20 cellular contexts compared by ENCODE assay signal in the genomic region with DNA sequence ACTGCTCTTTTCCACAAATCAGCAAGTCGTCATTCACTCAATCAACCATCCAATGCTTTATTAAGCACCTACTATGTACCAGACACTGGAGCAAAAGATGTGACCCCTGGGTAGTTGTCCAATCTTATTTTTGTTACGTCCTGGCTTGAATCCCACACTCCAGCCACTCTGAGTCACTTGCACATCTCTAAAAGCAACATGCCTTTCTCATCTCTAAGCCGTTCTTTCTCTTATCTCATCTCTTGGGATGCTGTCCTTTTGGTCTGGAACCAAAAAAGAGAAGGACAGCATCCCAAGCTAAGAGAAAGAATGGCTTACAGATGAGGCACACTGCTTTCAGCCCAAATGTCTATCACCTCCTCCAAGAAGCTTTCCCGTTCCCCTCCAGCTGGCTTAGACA. TPM values are rescaled to one million over a fixed set of nuclear protein-coding genes. Genes with fewer than 3 reads are reported as not detected.
A peak's percentile ranks its signal among the peaks of the same experiment; 100 is the strongest.
DNase-seq lines count a peak whose midpoint lies in the region; ATAC-seq, FAIRE-seq and TF ChIP-seq lines count a peak whose summit lies in the region.
"Had no signal": no experiment of that assay in that cellular context is flagged by ENCODE, and none has a peak within 500 bp of the region (broad histone marks: within the 10 kb centered on the region; RNA-seq: fewer than 3 reads in every experiment).

No MANE protein-coding gene starts in this region.

- dilution Hi-C loops in IMR-90 (cut with HindIII; ENCODE audit: low sequenced_read_pairs, unreplicated experiment): no loop called here

- H2AK5ac ChIP-seq in IMR-90 (ENCODE audit: low read depth, low read length): peak overlapping the region; percentile 54

- peaks cover 57% of the 10 kb centered on the region for H3K4me1 Mint-ChIP-seq in astrocyte (ENCODE audit: low read depth, unreplicated experiment)
- H3K4me1 Mint-ChIP-seq in CD8-positive, alpha-beta T cell (ENCODE audit: low read depth): peaks cover 18% of the 10 kb centered on the region

- H3K36me3 ChIP-seq in IMR-90 (ENCODE audit: control insufficient read depth, insufficient read depth, low read length) (peaks cover 2% of the 10 kb centered on the region), astrocyte (ENCODE audit: insufficient read depth, low read length) (no peaks in the 10 kb centered on the region)
- H3K36me3 ChIP-seq in CD8-positive, alpha-beta T cell (ENCODE audit: insufficient read depth, low read length): no peaks in the 10 kb centered on the region
- H3K36me3 ChIP-seq: neutrophil had no signal

- no peak overlapping the region for H4K91ac ChIP-seq in IMR-90 (ENCODE audit: insufficient read depth, low read depth, low read length)

- peak; percentile 28 for DNase-seq in AG04449 (ENCODE audit: low read depth, low spot score)
- peak; percentile 72 for DNase-seq in IMR-90
- peak; percentile 33 for DNase-seq in astrocyte (ENCODE audit: low read depth)
- no peak for DNase-seq in left cardiac atrium
- DNase-seq in HCEC 1CT: no peak
- DNase-seq in SW 1271 (lab: John Stamatoyannopoulos, UW): no peak
- no peak for DNase-seq in CD8-positive, alpha-beta T cell
- DNase-seq: activated naive CD4-positive, alpha-beta T cell treated with Interleukin-2 at 50 U/mL for 16 hours; COR-L47; kidney glomerular epithelial cell; NCI-H1105 treated with DMSO at 0.1 percent for 48 hours; NCI-H748 treated with DMSO at 0.1 percent for 48 hours; PC-9; stimulated activated CD4-positive, alpha-beta T cell treated with anti-CD3 and anti-CD28 coated beads, Interleukin-2, amount 100 ng/mL, for 48 hours had no signal

- peak overlapping the region; percentile 82 for H3K18ac ChIP-seq in IMR-90 (ENCODE audit: low read depth, low read length)

- no peak overlapping the region for H4K8ac ChIP-seq in IMR-90 (ENCODE audit: low read depth in 2 of 2, low read length in 2 of 2)

- H3K27me3 ChIP-seq in IMR-90 (ENCODE audit: control insufficient read depth, insufficient read depth, low read length) (no peaks in the 10 kb centered on the region), astrocyte (ENCODE audit: insufficient read depth, low read length) (no peaks in the 10 kb centered on the region)
- no peaks in the 10 kb centered on the region for H3K27me3 ChIP-seq in CD8-positive, alpha-beta T cell (ENCODE audit: insufficient read depth, low read length)

- no TSS peak for BruUV-seq in IMR-90 (replicated peaks; lab: Mats Ljungman, UMichigan)

- peaks cover 8% of the 10 kb centered on the region; the same call in 1 of the 2 replicates for H4K20me1 ChIP-seq in IMR-90 (ENCODE audit: insufficient read depth, low read length)
- peaks cover 43% of the 10 kb centered on the region for H4K20me1 ChIP-seq in astrocyte (ENCODE audit: insufficient read depth, low read length)

- H3K79me2 ChIP-seq in astrocyte (ENCODE audit: insufficient read depth, low read length): peaks cover 35% of the 10 kb centered on the region

- H2BK20ac ChIP-seq in IMR-90 (ENCODE audit: low read depth, low read length): peak overlapping the region; percentile 9; the same call in 1 of the 2 replicates

- H3K9me1 ChIP-seq in IMR-90 (ENCODE audit: insufficient read depth, low read length): peaks cover 7% of the 10 kb centered on the region; the same call in 1 of the 2 replicates

- H3K9ac ChIP-seq in IMR-90 (ENCODE audit: low read depth, low read length) (no peak overlapping the region), astrocyte (ENCODE audit: low read length) (no peak overlapping the region)

- no peak overlapping the region for H2AFZ ChIP-seq in IMR-90 (replicated peaks; ENCODE audit: low read length, poor library complexity)
- no peak overlapping the region for H2AFZ ChIP-seq in astrocyte (ENCODE audit: low read depth, low read length)
- H2AFZ ChIP-seq: PC-9 had no signal

- no peak for TF ChIP-seq RAD21 in IMR-90 (IDR thresholded peaks at IDR 0.05; ENCODE audit: low read length)

- peak overlapping the region; percentile 18; the same call in 1 of the 2 replicates for H3K23ac ChIP-seq in IMR-90 (ENCODE audit: low read depth, low read length)

- H3K4me3 ChIP-seq in AG04449 (ENCODE audit: low read depth, low read length) (no peak overlapping the region), IMR-90 (ENCODE audit: insufficient read depth, low read depth, low read length) (no peak overlapping the region), astrocyte (ENCODE audit: insufficient read depth, low read depth, low read length) (no peak overlapping the region)
- no peak overlapping the region for H3K4me3 ChIP-seq in CD8-positive, alpha-beta T cell (ENCODE audit: low read depth, low read length)
- H3K4me3 ChIP-seq: PC-9 had no signal

- H3K4me2 ChIP-seq in IMR-90 (ENCODE audit: low read depth, low read length) (peak overlapping the region; percentile 72), astrocyte (ENCODE audit: low read length) (peak overlapping the region; percentile 50)
- H3K4me2 ChIP-seq: PC-9 had no signal

- intact Hi-C loops in IMR-90 (cut with micrococcal nuclease) (no loop called here), left cardiac atrium (cut with DNase I) (no loop called here)
- intact Hi-C loops in CD8-positive, alpha-beta T cell (cut with DNase I, micrococcal nuclease): no loop called here

- peak overlapping the region; percentile 8; the same call in 1 of the 2 replicates for H3K4ac ChIP-seq in IMR-90 (ENCODE audit: low read depth, low read length)

- ATAC-seq in IMR-90 (ENCODE audit: low read depth) (peak; percentile 58), left cardiac atrium (peak; percentile 28 to 73), GM19397 (IDR thresholded peaks at IDR 0.05; ENCODE audit: unreplicated experiment) (no peak)
- ATAC-seq in CD8-positive, alpha-beta T cell: no peak
- ATAC-seq: esophagus mucosa had no signal

- no peaks in the 10 kb centered on the region for H3K27me3 Mint-ChIP-seq in astrocyte (ENCODE audit: low read depth, unreplicated experiment)
- peaks cover 5% of the 10 kb centered on the region for H3K27me3 Mint-ChIP-seq in CD8-positive, alpha-beta T cell (ENCODE audit: low read depth)

- H3K27ac ChIP-seq in IMR-90 (ENCODE audit: insufficient read depth, low read length) (no peak overlapping the region), astrocyte (ENCODE audit: low read depth, low read length) (no peak overlapping the region)
- no peak overlapping the region for H3K27ac ChIP-seq in CD8-positive, alpha-beta T cell (ENCODE audit: low read depth, low read length)
- H3K27ac ChIP-seq: HL-60, neutrophil, PC-9 had no signal

- H3K4me1 ChIP-seq in IMR-90 (ENCODE audit: control insufficient read depth, insufficient read depth, low read length) (peaks cover 18% of the 10 kb centered on the region), astrocyte (ENCODE audit: insufficient read depth, low read length) (peaks cover 16% of the 10 kb centered on the region)
- H3K4me1 ChIP-seq in CD8-positive, alpha-beta T cell (ENCODE audit: insufficient read depth, low read length): peaks cover 18% of the 10 kb centered on the region

- POLR2A ChIA-PET in AG04449 (lab: Yijun Ruan, JAX) (interaction anchor here (1.2 kb wide), 2 partner anchors 8 to 21 kb away, joined by 3 read pairs; no protein-coding TSS in a partner anchor), IMR-90 (lab: Charles Lee; ENCODE audit: unreplicated experiment) (no interaction called here)
- POLR2A ChIA-PET in CD8-positive, alpha-beta T cell (lab: Charles Lee): no interaction called here

- peaks cover 4% of the 10 kb centered on the region for H3K9me3 Mint-ChIP-seq in astrocyte (ENCODE audit: unreplicated experiment)
- no peaks in the 10 kb centered on the region for H3K9me3 Mint-ChIP-seq in CD8-positive, alpha-beta T cell

- peak overlapping the region; percentile 82; the same call in 2 of the 3 replicates for H2BK15ac ChIP-seq in IMR-90 (ENCODE audit: low read depth, low read length)

- TF ChIP-seq CTCF in AG04449 (IDR thresholded peaks at IDR 0.05; ENCODE audit: insufficient read depth, low read length, missing control alignments) (no peak), IMR-90 (conservative IDR thresholded peaks at IDR 0.05; ENCODE audit: low read depth, low read length) (no peak), astrocyte (IDR thresholded peaks at IDR 0.05; ENCODE audit: insufficient read depth, low read depth, low read length) (no peak)
- no peak for TF ChIP-seq CTCF in CD8-positive, alpha-beta T cell (IDR thresholded peaks at IDR 0.05)

- H3K9me3 ChIP-seq in IMR-90 (ENCODE audit: control insufficient read depth, insufficient read depth, low read length) (no peaks in the 10 kb centered on the region), astrocyte (ENCODE audit: insufficient read depth, low read depth, low read length) (no peaks in the 10 kb centered on the region)
- no peaks in the 10 kb centered on the region for H3K9me3 ChIP-seq in CD8-positive, alpha-beta T cell (ENCODE audit: low read length)
- H3K9me3 ChIP-seq: neutrophil had no signal

- 0 out of 2 replicates have a peak overlapping the region, but pooled peaks have one; percentile 42 for H4K5ac ChIP-seq in IMR-90 (ENCODE audit: low read depth, low read length)

- H3K4me3 Mint-ChIP-seq in astrocyte (ENCODE audit: unreplicated experiment): no peak overlapping the region
- no peak overlapping the region for H3K4me3 Mint-ChIP-seq in CD8-positive, alpha-beta T cell

- 0% methylated on average over 1 of the region's 4 CpGs; no CpG with 5 or more reads in 1 of the 2 experiments for WGBS in IMR-90 (ENCODE audit: extremely low coverage in 2 of 2, insufficient read length in 1 of 2), 2 experiments

- no peak overlapping the region for H3K56ac ChIP-seq in IMR-90 (ENCODE audit: extremely low read depth, insufficient read depth, low read length)

- peaks cover 2 to 24% of the 10 kb centered on the region in 2 experiments for H3K79me1 ChIP-seq in IMR-90 (ENCODE audit: low read depth in 1 of 2, low read length in 2 of 2)

- H2BK120ac ChIP-seq in IMR-90 (ENCODE audit: low read depth, low read length): peak overlapping the region; percentile 35; the same call in 1 of the 2 replicates

- peak overlapping the region; percentile 19 for H3K27ac Mint-ChIP-seq in astrocyte (ENCODE audit: unreplicated experiment)
- H3K27ac Mint-ChIP-seq in CD8-positive, alpha-beta T cell: no peak overlapping the region

- no peak overlapping the region for H2AK9ac ChIP-seq in IMR-90 (replicated peaks; ENCODE audit: low read depth, low read length, poor library complexity)

- H3K36me3 Mint-ChIP-seq in astrocyte (ENCODE audit: low read depth, unreplicated experiment): peaks cover 34% of the 10 kb centered on the region
- H3K36me3 Mint-ChIP-seq in CD8-positive, alpha-beta T cell: no peaks in the 10 kb centered on the region

- CTCF ChIA-PET in AG04449 (lab: Yijun Ruan, JAX) (interaction anchor here (1.5 to 1.7 kb wide), 2 partner anchors 13 to 251 kb away, joined by 4 to 5 read pairs; no protein-coding TSS in a partner anchor), IMR-90 (lab: Yijun Ruan, JAX) (no interaction called here)
- CTCF ChIA-PET in CD8-positive, alpha-beta T cell (lab: Charles Lee): no interaction called here

- in situ Hi-C loops in IMR-90 (cut with MboI; ENCODE audit: low sequenced_read_pairs): no loop called here

- H2BK5ac ChIP-seq in IMR-90 (ENCODE audit: low read depth, low read length, poor library complexity, severe bottlenecking): peak overlapping the region; percentile 10

- no peak for TF ChIP-seq POLR2A in IMR-90 (IDR thresholded peaks at IDR 0.05; ENCODE audit: low read depth, low read length)

- peak overlapping the region; percentile 15; the same call in 1 of the 2 replicates for H3K14ac ChIP-seq in IMR-90 (replicated peaks; ENCODE audit: low read depth, low read length)

- FAIRE-seq in astrocyte (lab: Jason Lieb, UNC): peak; percentile 13
- FAIRE-seq: TTC549, urothelium cell line had no signal

RNA-seq across cellular contexts. Expression of a gene that starts 58.8 kb away (rescaled TPM):
- total RNA-seq in IMR-90 (2012; rRNA removed) (18.5 and 18.9 TPM in 2 replicates), astrocyte (68.7 and 73.9 TPM in 2 replicates), left cardiac atrium (10 to 100 TPM; 11.0 to 11.8 TPM)
- polyA plus RNA-seq in IMR-90 (2012; rRNA removed): 7.5 and 8.3 TPM in 2 replicates
- 3.1 and 9.0 TPM in 2 replicates for polyA plus RNA-seq in IMR-90 (2012; cell fraction: cytosol; rRNA removed)
- 5.7 and 10.6 TPM in 2 replicates for polyA plus RNA-seq in IMR-90 (2012; cell fraction: nucleus; rRNA removed; ENCODE audit: low replicate concordance)
- 1 to 10 TPM; 1.4 to 1.6 TPM for total RNA-seq in CD8-positive, alpha-beta T cell
- total RNA-seq: PC-9 had no signal

Comparison
In these comparisons a context has a peak if more than half of its experiments do, and no peak if none do; other contexts are left out.
1. DNase-seq: peak in AG04449 (single experiment), IMR-90 (single experiment) and astrocyte (single experiment); none in left cardiac atrium (single experiment), HCEC 1CT (single experiment), SW 1271 (0 of 2) and CD8-positive, alpha-beta T cell (0 of 7).
2. ATAC-seq: peak in IMR-90 (single experiment) and left cardiac atrium (2 of 2); none in GM19397 (single experiment) and CD8-positive, alpha-beta T cell (single experiment).